In genomic region chr1:65066766-65067490, GRCh38 we compare ENCODE assay signal across 8 cellular contexts.
A peak's percentile ranks its signal among the peaks of the same experiment; 100 is the strongest.
DNase-seq lines count a peak whose midpoint lies in the region; ATAC-seq and TF ChIP-seq lines count a peak whose summit lies in the region.

No MANE protein-coding gene starts in this region.

- H3K27ac ChIP-seq in SK-N-SH (ENCODE audit: low read depth in 2 of 2, low read length in 1 of 2): peak overlapping the region in 1 of 2 experiments; percentile 87; a peak in 2 of 4 replicates

- H3F3A ChIP-seq in SK-N-SH (replicated peaks; ENCODE audit: insufficient read depth): peaks cover 2% of the 10 kb centered on the region

- H3K79me2 ChIP-seq in SK-N-SH (ENCODE audit: insufficient read depth): peaks cover 6% of the 10 kb centered on the region; the same call in 1 of the 2 replicates

- H2AFZ ChIP-seq in SK-N-SH (ENCODE audit: low read depth): peak overlapping the region; percentile 91

- peak; percentile 52 for ATAC-seq in GM18909 (IDR thresholded peaks at IDR 0.05; ENCODE audit: poor library complexity, unreplicated experiment)

- no peaks in the 10 kb centered on the region for H3K27me3 ChIP-seq in SK-N-SH (ENCODE audit: insufficient read depth)

- no peaks in the 10 kb centered on the region for H3K36me3 ChIP-seq in SK-N-SH (replicated peaks in 1 of 2; ENCODE audit: control insufficient read depth in 1 of 2, insufficient read depth in 2 of 2, low read length in 1 of 2)

- WGBS in SK-N-SH (ENCODE audit: low lambda C conversion rate): under 1% methylated on average over 35 of the region's 101 CpGs

- peak overlapping the region; percentile 84 for H3K4me2 ChIP-seq in SK-N-SH

- H3K4me3 ChIP-seq in SK-N-SH (ENCODE audit: low read depth in 2 of 2, low read length in 1 of 2): peak overlapping the region; percentile 80 to 85

- H4K20me1 ChIP-seq in SK-N-SH (ENCODE audit: insufficient read depth): no peaks in the 10 kb centered on the region; the same call in 1 of the 2 replicates

- TF ChIP-seq EP300 in SK-N-SH (IDR thresholded peaks at IDR 0.05; ENCODE audit: borderline replicate concordance in 1 of 2, low read depth in 1 of 2, low read length in 1 of 2): no peak

- H3K4me1 ChIP-seq in SK-N-SH (ENCODE audit: control insufficient read depth in 1 of 2, insufficient read depth in 2 of 2, low read depth in 1 of 2, low read length in 1 of 2): peaks cover 7 to 16% of the 10 kb centered on the region in 2 experiments; a peak in 3 of 4 replicates

- H3K9ac ChIP-seq in SK-N-SH: peak overlapping the region; percentile 63; the same call in 1 of the 2 replicates

- CTCF ChIA-PET in SK-N-SH (lab: Yijun Ruan, JAX): interaction anchor here (5.5 kb wide), 1 partner anchor 142 kb away, joined by 45 read pairs; no protein-coding TSS in a partner anchor

- no peaks in the 10 kb centered on the region for H3K9me3 ChIP-seq in SK-N-SH

- H3K9me2 ChIP-seq in SK-N-SH: no peaks in the 10 kb centered on the region

- DNase-seq in AG09319 (ENCODE audit: extremely low read depth, low read depth) (peak; percentile 59), HT-29 (ENCODE audit: low spot score) (peak; percentile 39), SK-N-SH (peak; percentile 87), globus pallidus (ENCODE audit: low spot score) (peak; percentile 91), nucleus accumbens (lab: John Stamatoyannopoulos, UW) (peak; percentile 24 to 95 (median 78)), superior temporal gyrus (ENCODE audit: extremely low spot score) (peak; percentile 84)
- peak; percentile 79 for DNase-seq in activated naive CD4-positive, alpha-beta T cell treated with anti-CD3 and anti-CD28 coated beads, Interleukin-2, amount 50 U/mL, for 16 hours

- POLR2A ChIA-PET in SK-N-SH (lab: Yijun Ruan, JAX): no interaction called here

- TF ChIP-seq CTCF in AG09319 (IDR thresholded peaks at IDR 0.05; ENCODE audit: low read depth, low read length) (no peak), SK-N-SH (IDR thresholded peaks at IDR 0.05) (no peak)

- TF ChIP-seq RAD21 in SK-N-SH (IDR thresholded peaks at IDR 0.05; ENCODE audit: low read length): no peak

TF ChIP-seq in SK-N-SH, 30 proteins besides CTCF, POLR2A, EP300 and RAD21:
- TF ChIP-seq RCOR1 (IDR thresholded peaks at IDR 0.05; ENCODE audit: low read length) (no peak), RXRA (IDR thresholded peaks at IDR 0.05; ENCODE audit: borderline replicate concordance, low read depth) (no peak), IRF3 (IDR thresholded peaks at IDR 0.05; ENCODE audit: low read depth, low read length) (no peak), SIN3A (IDR thresholded peaks at IDR 0.05; ENCODE audit: borderline replicate concordance, low read depth, low read length) (no peak), GABPA (IDR thresholded peaks at IDR 0.05; ENCODE audit: low read depth) (no peak), SMC3 (IDR thresholded peaks at IDR 0.05; ENCODE audit: low read depth, low read length) (no peak), TCF12 (IDR thresholded peaks at IDR 0.05) (0 out of 2 replicates have a peak, but pooled peaks have one; percentile 4), REST (IDR thresholded peaks at IDR 0.05; ENCODE audit: low read depth, low read length) (no peak), ZBTB33 (IDR thresholded peaks at IDR 0.05; ENCODE audit: borderline replicate concordance, low read depth) (no peak), YY1 (IDR thresholded peaks at IDR 0.05; ENCODE audit: low read depth) (no peak), FOXM1 (IDR thresholded peaks at IDR 0.05; ENCODE audit: low read depth) (no peak), RFX5 (IDR thresholded peaks at IDR 0.05; ENCODE audit: low read length) (no peak), NRF1 (IDR thresholded peaks at IDR 0.05; ENCODE audit: low read depth, low read length) (peak; percentile 16; the same call in 1 of the 2 replicates), MAX (IDR thresholded peaks at IDR 0.05; ENCODE audit: low read depth) (peak; percentile 14; the same call in 1 of the 2 replicates), USF2 (IDR thresholded peaks at IDR 0.05; ENCODE audit: borderline replicate concordance, low read depth, low read length) (no peak), ELF1 (IDR thresholded peaks at IDR 0.05) (no peak), MXI1 (IDR thresholded peaks at IDR 0.05; ENCODE audit: low read depth, low read length) (peak; percentile 16; the same call in 1 of the 2 replicates)

Comparison
In these comparisons a context has a peak if more than half of its experiments do, and no peak if none do; other contexts are left out.
1. DNase-seq: peak in every context shown above with its lines; median percentile 91 in globus pallidus; 87 in SK-N-SH; 84 in superior temporal gyrus; 79 in activated naive CD4-positive, alpha-beta T cell treated with anti-CD3 and anti-CD28 coated beads, Interleukin-2, amount 50 U/mL, for 16 hours; 78 in nucleus accumbens; 59 in AG09319; 39 in HT-29.